Comparison of ENCODE assay signal across 16 cellular contexts in the genomic region with DNA sequence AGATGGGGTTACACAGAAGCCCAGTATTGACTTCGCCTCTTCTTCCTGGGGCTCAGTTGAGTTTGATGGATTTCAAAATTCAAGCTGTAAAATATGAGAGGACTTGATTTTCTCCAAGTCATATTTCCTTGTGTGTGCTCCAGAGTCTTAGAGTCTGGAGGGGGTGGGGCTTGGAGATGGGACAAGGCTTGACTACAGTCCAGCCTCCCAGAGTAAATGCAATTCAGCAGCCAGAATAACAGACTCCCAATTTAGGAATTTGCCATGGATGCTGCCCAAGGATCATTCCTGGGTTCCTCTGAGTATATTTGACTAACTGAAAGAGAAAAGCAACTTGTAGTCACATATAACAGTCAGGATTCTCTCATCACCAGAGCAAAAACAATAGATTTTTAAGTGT. TPM values are rescaled to one million over a fixed set of nuclear protein-coding genes. Genes with fewer than 3 reads are reported as not detected.
DNase-seq lines count a peak whose midpoint lies in the region; ATAC-seq lines count a peak whose summit lies in the region.
"Had no signal": no experiment of that assay in that cellular context is flagged by ENCODE, and none has a peak within 500 bp of the region (broad histone marks: within the 10 kb centered on the region; RNA-seq: fewer than 3 reads in every experiment).

No MANE protein-coding gene starts in this region.

- no peaks in the 10 kb centered on the region for H3K9me3 ChIP-seq in adipocyte (ENCODE audit: control insufficient read depth, low read length)

- peaks cover 12% of the 10 kb centered on the region for H3K4me1 ChIP-seq in adipocyte (ENCODE audit: control insufficient read depth, insufficient read depth, low read length)

- DNase-seq in adipocyte (ENCODE audit: low read depth) = peak; percentile 77
- peak; percentile 22 for DNase-seq in globus pallidus (ENCODE audit: low spot score)
- DNase-seq in myocyte (ENCODE audit: low read depth) = peak; percentile 22
- peak; percentile 60 for DNase-seq in ureter (ENCODE audit: low spot score)
- no peak for DNase-seq in GM19240 (ENCODE audit: insufficient read length, low spot score)
- DNase-seq in amniotic stem cell (lab: John Stamatoyannopoulos, UW) = no peak
- DNase-seq: activated CD4-positive, alpha-beta T cell treated with anti-CD3 and anti-CD28 coated beads for 1 hour; activated CD8-positive, alpha-beta memory T cell treated with anti-CD3 and anti-CD28 coated beads, Interleukin-2, amount 50 U/mL, for 48 hours; activated naive CD4-positive, alpha-beta T cell treated with Interleukin-2 at 50 U/mL for 16 hours; CD8-positive, alpha-beta T cell; hippocampal formation; MV-4-11; RPMI8226; T-helper 17 cell had no signal

- ATAC-seq in HG02884 (IDR thresholded peaks at IDR 0.05; ENCODE audit: unreplicated experiment) = no peak
- ATAC-seq: CD8-positive, alpha-beta T cell; T-helper 17 cell had no signal

- H3K36me3 ChIP-seq in adipocyte (ENCODE audit: control insufficient read depth, insufficient read depth, low read length, severe bottlenecking) = no peaks in the 10 kb centered on the region
- H3K36me3 ChIP-seq: neural progenitor cell had no signal

- H3K27me3 ChIP-seq in adipocyte (replicated peaks; ENCODE audit: control insufficient read depth, insufficient read depth, low read length) = no peaks in the 10 kb centered on the region
- H3K27me3 ChIP-seq: neural progenitor cell had no signal

- H3K4me3 ChIP-seq in adipocyte (ENCODE audit: low read length) = no peak overlapping the region
- H3K4me3 ChIP-seq: neural progenitor cell had no signal

- H3K9ac ChIP-seq in adipocyte (ENCODE audit: low read length) = peak overlapping the region; percentile 56
- H3K9ac ChIP-seq: neural progenitor cell had no signal

RNA-seq across cellular contexts. Expression of a gene that starts 53.7 kb away (rescaled TPM):
- total RNA-seq in myocyte (95.2 and 97.3 TPM in 2 replicates), ureter (73.3 TPM)
- 31.5 TPM for polyA plus RNA-seq in myocyte (2012)

Comparison
In these comparisons a context has a peak if more than half of its experiments do, and no peak if none do; other contexts are left out.
1. DNase-seq: peak in adipocyte (single experiment), globus pallidus (single experiment), myocyte (single experiment) and ureter (single experiment); none in GM19240 (single experiment) and amniotic stem cell (single experiment).